Comparison of ENCODE assay signal across 12 cellular contexts in the genomic region with DNA sequence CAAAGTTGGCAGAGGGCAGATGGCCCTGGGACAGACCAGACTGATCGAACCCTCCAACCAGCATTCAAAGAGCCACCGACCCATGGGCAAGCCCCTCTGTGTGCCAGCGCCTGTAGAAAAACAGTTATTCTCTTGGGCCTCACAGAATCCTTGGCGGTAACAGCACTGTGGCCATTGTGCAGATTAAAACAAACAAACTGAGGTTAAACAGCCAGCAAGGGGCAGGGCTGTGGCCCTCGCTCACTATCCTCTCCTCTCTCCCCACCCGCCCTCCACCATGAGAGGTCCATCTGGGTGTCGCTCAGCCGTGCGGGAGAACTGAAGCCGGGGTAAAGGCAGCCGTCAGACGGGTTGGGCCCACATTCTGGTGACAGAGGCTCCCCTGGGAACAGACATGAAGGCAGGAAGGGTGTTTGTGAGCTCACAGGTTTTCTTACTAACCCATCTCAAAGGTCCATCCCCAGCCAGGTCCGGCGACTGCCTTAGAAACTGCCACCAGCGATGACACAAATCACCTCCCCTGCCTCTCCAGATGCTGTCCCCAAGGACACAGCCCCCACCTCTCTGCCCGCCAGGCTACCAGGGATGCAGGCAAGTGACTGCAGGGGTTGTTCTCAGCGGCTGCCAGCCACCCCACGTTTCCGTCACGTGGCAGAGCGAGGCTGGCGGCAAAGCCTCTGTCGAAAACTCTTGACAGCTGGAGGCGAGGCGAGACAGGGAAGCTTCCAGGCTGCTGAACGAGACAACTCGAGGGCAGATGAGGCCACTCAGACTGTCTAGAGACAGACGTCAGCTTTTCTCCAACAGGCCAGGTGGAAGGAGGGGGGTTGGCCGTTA.
DNase-seq lines count a peak whose midpoint lies in the region; ATAC-seq, FAIRE-seq and TF ChIP-seq lines count a peak whose summit lies in the region.
"Had no signal": no experiment of that assay in that cellular context is flagged by ENCODE, and none has a peak within 500 bp of the region (broad histone marks: within the 10 kb centered on the region; RNA-seq: fewer than 3 reads in every experiment).

No MANE protein-coding gene starts in this region.

- TF ChIP-seq POLR2A in heart left ventricle (IDR thresholded peaks at IDR 0.05) (no peak), GM12891 (IDR thresholded peaks at IDR 0.05; ENCODE audit: low read depth, low read length) (no peak)

- peaks cover 0 to 3% (median 0%) of the 10 kb centered on the region in 9 donors for H3K36me3 ChIP-seq in heart left ventricle

- no peaks in the 10 kb centered on the region for H3K27me3 ChIP-seq in heart left ventricle

- FAIRE-seq in GM12891 (lab: Jason Lieb, UNC), result no peak

- DNase-seq in ELF-1 (ENCODE audit: low read depth, low spot score) (peak; percentile 38), NCI-H524 (lab: John Stamatoyannopoulos, UW) (peak; percentile 55 to 84), heart left ventricle (peak; percentile 66 to 93 (median 81)), progenitor cell of endocrine pancreas (ENCODE audit: low spot score, unreplicated experiment) (no peak), GM12891 (ENCODE audit: insufficient read length, low spot score) (no peak), NCI-H526 (lab: John Stamatoyannopoulos, UW) (no peak), NCI-H128 (lab: John Stamatoyannopoulos, UW; ENCODE audit: unreplicated experiment) (no peak)
- DNase-seq: amniotic stem cell; CD8-positive, alpha-beta memory T cell; cortex of kidney; NCI-H1105 treated with DMSO at 0.1 percent for 48 hours had no signal

- H3K9me3 ChIP-seq in heart left ventricle, result no peaks in the 10 kb centered on the region

- no peaks in the 10 kb centered on the region for H3K9me3 Mint-ChIP-seq in progenitor cell of endocrine pancreas (ENCODE audit: low read depth)

- intact Hi-C loops in heart left ventricle (cut with DNase I), result no loop called here

- peak; percentile 91 to 95 (median 94) for ATAC-seq in heart left ventricle
- ATAC-seq in GM21619 (IDR thresholded peaks at IDR 0.05; ENCODE audit: unreplicated experiment), result no peak

- peaks cover 0 to 15% (median 3%) of the 10 kb centered on the region in 12 donors for H3K4me1 ChIP-seq in heart left ventricle

- no peak overlapping the region for H3K4me3 ChIP-seq in heart left ventricle

- peaks cover 13% of the 10 kb centered on the region for H3K36me3 Mint-ChIP-seq in progenitor cell of endocrine pancreas (ENCODE audit: insufficient read depth)
- H3K36me3 Mint-ChIP-seq: CD8-positive, alpha-beta memory T cell had no signal

- H3K4me1 Mint-ChIP-seq in progenitor cell of endocrine pancreas (ENCODE audit: low read depth), result no peaks in the 10 kb centered on the region
- H3K4me1 Mint-ChIP-seq: CD8-positive, alpha-beta memory T cell had no signal

- WGBS in heart left ventricle, 4 donors, result 59 to 75% (median 67%) methylated on average over 26 to 29 of the region's 29 CpGs

- peak overlapping the region; percentile 45 for H3K27ac Mint-ChIP-seq in progenitor cell of endocrine pancreas

- H3K27me3 Mint-ChIP-seq in progenitor cell of endocrine pancreas, result no peaks in the 10 kb centered on the region
- H3K27me3 Mint-ChIP-seq: CD8-positive, alpha-beta memory T cell had no signal

- no peak overlapping the region for H3K27ac ChIP-seq in heart left ventricle

- TF ChIP-seq CTCF in heart left ventricle (IDR thresholded peaks at IDR 0.05) (no peak), progenitor cell of endocrine pancreas (IDR thresholded peaks at IDR 0.05; ENCODE audit: unreplicated experiment) (no peak)

- H3K4me3 Mint-ChIP-seq in progenitor cell of endocrine pancreas (ENCODE audit: low read depth), result no peak overlapping the region
- H3K4me3 Mint-ChIP-seq: CD8-positive, alpha-beta memory T cell had no signal

TF ChIP-seq in GM12891, 5 proteins besides CTCF, POLR2A, EP300 and RAD21:
- TF ChIP-seq TAF1 (IDR thresholded peaks at IDR 0.05; ENCODE audit: low read depth, low read length), result no peak
- no peak for TF ChIP-seq SPI1 (IDR thresholded peaks at IDR 0.05; ENCODE audit: low read depth, low read length)
- no peak for TF ChIP-seq POU2F2 (IDR thresholded peaks at IDR 0.05; ENCODE audit: low read depth, low read length)
- TF ChIP-seq POLR2AphosphoS5 (IDR thresholded peaks at IDR 0.05; ENCODE audit: low read depth, low read length), result no peak
- TF ChIP-seq PAX5 (IDR thresholded peaks at IDR 0.05; ENCODE audit: insufficient read depth, low read length, severe bottlenecking), result no peak

Comparison
In these comparisons a context has a peak if more than half of its experiments do, and no peak if none do; other contexts are left out.
1. DNase-seq: peak in ELF-1 (single experiment), NCI-H524 (2 of 2) and heart left ventricle (5 of 5); none in progenitor cell of endocrine pancreas (single experiment), GM12891 (single experiment), NCI-H526 (0 of 2) and NCI-H128 (single experiment).